2 cellular contexts compared by ENCODE assay signal in genomic region chr6:139534472-139535115, GRCh38.
TF ChIP-seq lines count a peak whose summit lies in the region.

No MANE protein-coding gene starts in this region.

TF ChIP-seq in IMR-90, 13 proteins besides CTCF, POLR2A, EP300 and RAD21:
- TF ChIP-seq RFX5 (IDR thresholded peaks at IDR 0.05; ENCODE audit: low read depth, low read length) (no peak), CEBPB (IDR thresholded peaks at IDR 0.05; ENCODE audit: low read depth, low read length) (no peak), NFE2L2 (IDR thresholded peaks at IDR 0.05; ENCODE audit: low read depth, low read length) (no peak), RCOR1 (IDR thresholded peaks at IDR 0.05; ENCODE audit: insufficient replicate concordance, low read length) (no peak), USF2 (IDR thresholded peaks at IDR 0.05; ENCODE audit: low read depth, low read length) (no peak), ELK1 (IDR thresholded peaks at IDR 0.05; ENCODE audit: borderline replicate concordance, low read depth, low read length) (no peak), MAFK (IDR thresholded peaks at IDR 0.05; ENCODE audit: low read depth, low read length) (no peak), MXI1 (IDR thresholded peaks at IDR 0.05; ENCODE audit: borderline replicate concordance, low read depth, low read length) (no peak), MAZ (IDR thresholded peaks at IDR 0.05; ENCODE audit: borderline replicate concordance, low read depth, low read length) (no peak), BHLHE40 (IDR thresholded peaks at IDR 0.05; ENCODE audit: low read depth, low read length) (no peak), FOS (IDR thresholded peaks at IDR 0.05; ENCODE audit: low read depth, low read length) (no peak), SMC3 (IDR thresholded peaks at IDR 0.05; ENCODE audit: low read depth, low read length) (no peak), CHD1 (IDR thresholded peaks at IDR 0.05; ENCODE audit: low read depth, low read length) (no peak)

TF ChIP-seq in GM12878, 131 proteins besides CTCF, POLR2A, EP300 and RAD21:
- TF ChIP-seq PAX5 (IDR thresholded peaks at IDR 0.05; ENCODE audit: borderline replicate concordance, low read depth, low read length) (no peak), REST (IDR thresholded peaks at IDR 0.05; ENCODE audit: low read depth, low read length) (no peak), TCF12 (IDR thresholded peaks at IDR 0.05; ENCODE audit: low read depth, low read length) (no peak), LARP7 (IDR thresholded peaks at IDR 0.05) (no peak), TARDBP (IDR thresholded peaks at IDR 0.05; ENCODE audit: borderline replicate concordance) (no peak), POLR2AphosphoS5 (IDR thresholded peaks at IDR 0.05; ENCODE audit: low read length) (no peak), CUX1 (IDR thresholded peaks at IDR 0.05; ENCODE audit: insufficient replicate concordance, low read depth, low read length) (no peak), NRF1 (conservative IDR thresholded peaks at IDR 0.05; ENCODE audit: low read depth, low read length) (no peak), HDAC6 (IDR thresholded peaks at IDR 0.05; ENCODE audit: unreplicated experiment) (no peak), STAT1 (conservative IDR thresholded peaks at IDR 0.05) (no peak), FOXK2 (IDR thresholded peaks at IDR 0.05) (no peak), JUND (IDR thresholded peaks at IDR 0.05; ENCODE audit: low read depth, low read length) (no peak), IRF3 (IDR thresholded peaks at IDR 0.05) (no peak), KLF5 (IDR thresholded peaks at IDR 0.05; ENCODE audit: partially characterized antibody) (no peak), ZNF592 (IDR thresholded peaks at IDR 0.05) (no peak), RELA (IDR thresholded peaks at IDR 0.05; ENCODE audit: borderline replicate concordance, partially characterized antibody) (no peak), IKZF1 (conservative IDR thresholded peaks at IDR 0.05) (no peak)
TF ChIP-seq in GM12878: peak in this region for 0.
